Comparison of ENCODE assay signal across 10 cellular contexts in the genomic region with DNA sequence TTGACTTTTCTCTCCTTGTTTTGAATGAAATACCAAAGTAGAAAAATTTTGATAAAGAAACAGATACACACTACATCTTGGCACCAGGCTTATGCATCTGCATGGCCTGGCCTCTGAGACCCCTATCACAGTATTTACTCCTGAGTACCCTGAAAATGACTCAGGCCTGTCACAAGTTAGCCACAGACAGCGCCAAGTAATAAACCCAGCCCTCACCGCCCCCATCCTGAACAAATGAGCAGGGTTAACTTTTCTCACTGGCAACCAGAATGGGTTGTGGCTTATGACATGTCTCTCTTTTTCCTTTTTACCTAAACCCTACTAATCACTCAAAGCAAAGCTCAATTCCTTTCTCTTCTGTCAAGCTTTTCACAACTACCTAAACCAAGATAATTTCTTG. TPM values are rescaled to one million over a fixed set of nuclear protein-coding genes. Genes with fewer than 3 reads are reported as not detected.
A peak's percentile ranks its signal among the peaks of the same experiment; 100 is the strongest.
DNase-seq lines count a peak whose midpoint lies in the region; ATAC-seq and TF ChIP-seq lines count a peak whose summit lies in the region.
"Had no signal": no experiment of that assay in that cellular context is flagged by ENCODE, and none has a peak within 500 bp of the region (broad histone marks: within the 10 kb centered on the region; RNA-seq: fewer than 3 reads in every experiment).

No MANE protein-coding gene starts in this region.

- POLR2A ChIA-PET in HCT116 (lab: Charles Lee): no interaction called here

- H3K4me3 Mint-ChIP-seq in natural killer cell treated with Interleukin-12 subunit alpha and Interleukin-12 subunit beta and Interleukin-15 and Interleukin-18, amount 100 ng/mL, for 72 hours: peak overlapping the region; percentile 55

- DNase-seq in EH (ENCODE audit: low read depth) (peak; percentile 41), HCT116 (ENCODE audit: low read depth, low spot score) (no peak), adipocyte (ENCODE audit: low read depth) (peak; percentile 13), DMS153 treated with DMSO at 0.1 percent for 48 hours (lab: John Stamatoyannopoulos, UW; ENCODE audit: unreplicated experiment) (no peak), NCI-H2081 treated with DMSO at 0.1 percent for 48 hours (lab: John Stamatoyannopoulos, UW) (no peak), nucleus accumbens (lab: John Stamatoyannopoulos, UW) (no peak)
- peak; percentile 70 for DNase-seq in natural killer cell treated with Interleukin-12 subunit alpha and Interleukin-12 subunit beta and Interleukin-15 and Interleukin-18, amount 100 ng/mL, for 72 hours (ENCODE audit: low spot score)
- DNase-seq: heart left ventricle, SJCRH30 had no signal

- peaks cover 4 to 14% of the 10 kb centered on the region in 2 donors for H3K27me3 Mint-ChIP-seq in natural killer cell treated with Interleukin-12 subunit alpha and Interleukin-12 subunit beta and Interleukin-15 and Interleukin-18, amount 100 ng/mL, for 72 hours

- no TSS peak for BruUV-seq in HCT116 (replicated peaks; lab: Mats Ljungman, UMichigan)

- H3K27me3 ChIP-seq in HCT116 (ENCODE audit: insufficient read depth, low read length) (no peaks in the 10 kb centered on the region), adipocyte (replicated peaks; ENCODE audit: control insufficient read depth, insufficient read depth, low read length) (no peaks in the 10 kb centered on the region)
- H3K27me3 ChIP-seq: heart left ventricle, SJCRH30 had no signal

- no peak for TF ChIP-seq CTCF in HCT116 (IDR thresholded peaks at IDR 0.05 in 2 of 3, conservative IDR thresholded peaks at IDR 0.05 in 1 of 3; ENCODE audit: borderline replicate concordance in 1 of 3, insufficient read depth in 1 of 3, low read depth in 2 of 3, low read length in 2 of 3)

- H3K9me3 Mint-ChIP-seq in natural killer cell treated with Interleukin-12 subunit alpha and Interleukin-12 subunit beta and Interleukin-15 and Interleukin-18, amount 100 ng/mL, for 72 hours: no peaks in the 10 kb centered on the region

- peaks cover 34 to 37% of the 10 kb centered on the region in 2 donors for H3K4me1 Mint-ChIP-seq in natural killer cell treated with Interleukin-12 subunit alpha and Interleukin-12 subunit beta and Interleukin-15 and Interleukin-18, amount 100 ng/mL, for 72 hours (ENCODE audit: low read depth in 2 of 2)

- no peak for ATAC-seq in HCT116
- peak; percentile 91 to 96 for ATAC-seq in natural killer cell treated with Interleukin-12 subunit alpha and Interleukin-12 subunit beta and Interleukin-15 and Interleukin-18, amount 100 ng/mL, for 72 hours
- ATAC-seq in HG03139 (IDR thresholded peaks at IDR 0.05; ENCODE audit: unreplicated experiment): no peak

- H3K9ac ChIP-seq in HCT116 (ENCODE audit: low read length) (no peak overlapping the region), adipocyte (ENCODE audit: low read length) (peak overlapping the region; percentile 72)

- no peaks in the 10 kb centered on the region for H3K9me2 ChIP-seq in HCT116 (ENCODE audit: insufficient read depth)

- H3K27ac ChIP-seq in HCT116 (ENCODE audit: low read depth, low read length): no peak overlapping the region
- H3K27ac ChIP-seq: heart left ventricle, SJCRH30 had no signal

- H3K79me2 ChIP-seq in HCT116 (ENCODE audit: insufficient read depth, low read length): peaks cover 97% of the 10 kb centered on the region

- no peaks in the 10 kb centered on the region for H3K36me3 Mint-ChIP-seq in natural killer cell treated with Interleukin-12 subunit alpha and Interleukin-12 subunit beta and Interleukin-15 and Interleukin-18, amount 100 ng/mL, for 72 hours

- H3K9me3 ChIP-seq in HCT116 (ENCODE audit: control insufficient read depth in 1 of 2, insufficient read depth in 1 of 2, low read depth in 1 of 2, low read length in 2 of 2): no peaks in the 10 kb centered on the region
- H3K9me3 ChIP-seq in adipocyte (ENCODE audit: control insufficient read depth, low read length): no peaks in the 10 kb centered on the region
- H3K9me3 ChIP-seq: heart left ventricle, SJCRH30 had no signal

- no peak for TF ChIP-seq POLR2A in HCT116 (IDR thresholded peaks at IDR 0.05; ENCODE audit: borderline replicate concordance, extremely low read depth, insufficient read depth, insufficient read length)

- H3K4me1 ChIP-seq in HCT116 (ENCODE audit: control insufficient read depth in 1 of 2, insufficient read depth in 2 of 2, low read length in 2 of 2) (peaks cover 17 to 27% of the 10 kb centered on the region in 2 experiments), adipocyte (ENCODE audit: control insufficient read depth, insufficient read depth, low read length) (peaks cover 56% of the 10 kb centered on the region)

- no peak for TF ChIP-seq RAD21 in HCT116 (IDR thresholded peaks at IDR 0.05; ENCODE audit: low read depth)

- H4K20me1 ChIP-seq in HCT116 (ENCODE audit: insufficient read depth): peaks cover 19% of the 10 kb centered on the region; the same call in 1 of the 2 replicates

- intact Hi-C loops in HCT116 (cut with micrococcal nuclease): no loop called here

- RAD21 ChIA-PET in HCT116 (lab: Charles Lee; ENCODE audit: low non-redundant PET in 1 of 2, low total read pairs in 2 of 2, uncharacterized antibody in 2 of 2, unreplicated experiment in 2 of 2): no interaction called here

- H3K27ac Mint-ChIP-seq in natural killer cell treated with Interleukin-12 subunit alpha and Interleukin-12 subunit beta and Interleukin-15 and Interleukin-18, amount 100 ng/mL, for 72 hours: peak overlapping the region in 1 of 2 donors; percentile 2

- H3K4me3 ChIP-seq in HCT116 (replicated peaks in 1 of 2; ENCODE audit: low read depth in 1 of 2, low read length in 2 of 2) (no peak overlapping the region), adipocyte (ENCODE audit: low read length) (peak overlapping the region; percentile 71)
- H3K4me3 ChIP-seq: heart left ventricle, SJCRH30 had no signal

- CTCF ChIA-PET in HCT116 (lab: Charles Lee): no interaction called here

- no peak overlapping the region for H2AFZ ChIP-seq in HCT116 (ENCODE audit: low read depth, low read length, poor library complexity, severe bottlenecking)

- 0 out of 2 replicates have a peak overlapping the region, but pooled peaks have one; percentile 11 for H3K4me2 ChIP-seq in HCT116 (ENCODE audit: low read length)

- H3K36me3 ChIP-seq in HCT116 (ENCODE audit: control insufficient read depth in 1 of 2, insufficient read depth in 2 of 2, low read length in 2 of 2): no peaks in the 10 kb centered on the region
- H3K36me3 ChIP-seq in adipocyte (ENCODE audit: control insufficient read depth, insufficient read depth, low read length, severe bottlenecking): no peaks in the 10 kb centered on the region
- H3K36me3 ChIP-seq: heart left ventricle, SJCRH30 had no signal

TF ChIP-seq in HCT116, 20 proteins besides CTCF, POLR2A, EP300 and RAD21 (continues in another document):
- TF ChIP-seq, protein P1, sequence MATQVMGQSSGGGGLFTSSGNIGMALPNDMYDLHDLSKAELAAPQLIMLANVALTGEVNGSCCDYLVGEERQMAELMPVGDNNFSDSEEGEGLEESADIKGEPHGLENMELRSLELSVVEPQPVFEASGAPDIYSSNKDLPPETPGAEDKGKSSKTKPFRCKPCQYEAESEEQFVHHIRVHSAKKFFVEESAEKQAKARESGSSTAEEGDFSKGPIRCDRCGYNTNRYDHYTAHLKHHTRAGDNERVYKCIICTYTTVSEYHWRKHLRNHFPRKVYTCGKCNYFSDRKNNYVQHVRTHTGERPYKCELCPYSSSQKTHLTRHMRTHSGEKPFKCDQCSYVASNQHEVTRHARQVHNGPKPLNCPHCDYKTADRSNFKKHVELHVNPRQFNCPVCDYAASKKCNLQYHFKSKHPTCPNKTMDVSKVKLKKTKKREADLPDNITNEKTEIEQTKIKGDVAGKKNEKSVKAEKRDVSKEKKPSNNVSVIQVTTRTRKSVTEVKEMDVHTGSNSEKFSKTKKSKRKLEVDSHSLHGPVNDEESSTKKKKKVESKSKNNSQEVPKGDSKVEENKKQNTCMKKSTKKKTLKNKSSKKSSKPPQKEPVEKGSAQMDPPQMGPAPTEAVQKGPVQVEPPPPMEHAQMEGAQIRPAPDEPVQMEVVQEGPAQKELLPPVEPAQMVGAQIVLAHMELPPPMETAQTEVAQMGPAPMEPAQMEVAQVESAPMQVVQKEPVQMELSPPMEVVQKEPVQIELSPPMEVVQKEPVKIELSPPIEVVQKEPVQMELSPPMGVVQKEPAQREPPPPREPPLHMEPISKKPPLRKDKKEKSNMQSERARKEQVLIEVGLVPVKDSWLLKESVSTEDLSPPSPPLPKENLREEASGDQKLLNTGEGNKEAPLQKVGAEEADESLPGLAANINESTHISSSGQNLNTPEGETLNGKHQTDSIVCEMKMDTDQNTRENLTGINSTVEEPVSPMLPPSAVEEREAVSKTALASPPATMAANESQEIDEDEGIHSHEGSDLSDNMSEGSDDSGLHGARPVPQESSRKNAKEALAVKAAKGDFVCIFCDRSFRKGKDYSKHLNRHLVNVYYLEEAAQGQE (IDR thresholded peaks at IDR 0.05; ENCODE audit: low read depth): no peak
- TF ChIP-seq ZFX (IDR thresholded peaks at IDR 0.05) (no peak), FOSL1 (IDR thresholded peaks at IDR 0.05; ENCODE audit: low read depth) (no peak), CBX3 (IDR thresholded peaks at IDR 0.05; ENCODE audit: low read depth) (no peak), POLR2AphosphoS5 (IDR thresholded peaks at IDR 0.05; ENCODE audit: low read depth, low read length) (no peak), SIN3A (IDR thresholded peaks at IDR 0.05; ENCODE audit: low read depth) (no peak), YY1 (IDR thresholded peaks at IDR 0.05; ENCODE audit: extremely low read depth, insufficient replicate concordance, low read depth, low read length) (no peak), EGR1 (IDR thresholded peaks at IDR 0.05; ENCODE audit: low read depth) (no peak), SP1 (IDR thresholded peaks at IDR 0.05; ENCODE audit: low read depth) (no peak)
- TF ChIP-seq, protein P2, sequence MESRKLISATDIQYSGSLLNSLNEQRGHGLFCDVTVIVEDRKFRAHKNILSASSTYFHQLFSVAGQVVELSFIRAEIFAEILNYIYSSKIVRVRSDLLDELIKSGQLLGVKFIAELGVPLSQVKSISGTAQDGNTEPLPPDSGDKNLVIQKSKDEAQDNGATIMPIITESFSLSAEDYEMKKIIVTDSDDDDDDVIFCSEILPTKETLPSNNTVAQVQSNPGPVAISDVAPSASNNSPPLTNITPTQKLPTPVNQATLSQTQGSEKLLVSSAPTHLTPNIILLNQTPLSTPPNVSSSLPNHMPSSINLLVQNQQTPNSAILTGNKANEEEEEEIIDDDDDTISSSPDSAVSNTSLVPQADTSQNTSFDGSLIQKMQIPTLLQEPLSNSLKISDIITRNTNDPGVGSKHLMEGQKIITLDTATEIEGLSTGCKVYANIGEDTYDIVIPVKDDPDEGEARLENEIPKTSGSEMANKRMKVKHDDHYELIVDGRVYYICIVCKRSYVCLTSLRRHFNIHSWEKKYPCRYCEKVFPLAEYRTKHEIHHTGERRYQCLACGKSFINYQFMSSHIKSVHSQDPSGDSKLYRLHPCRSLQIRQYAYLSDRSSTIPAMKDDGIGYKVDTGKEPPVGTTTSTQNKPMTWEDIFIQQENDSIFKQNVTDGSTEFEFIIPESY (IDR thresholded peaks at IDR 0.05; ENCODE audit: extremely low read depth, insufficient replicate concordance, low read length): no peak

RNA-seq across cellular contexts. Expression of gene SPRED2, which starts 35.3 kb away (rescaled TPM):
- total RNA-seq in HCT116 (2021; ENCODE audit: unreplicated experiment): 62.6 TPM
- polyA plus RNA-seq in HCT116 (2012): 33.2 and 33.7 TPM in 2 replicates
- total RNA-seq in natural killer cell treated with Interleukin-12 subunit alpha and Interleukin-12 subunit beta and Interleukin-15 and Interleukin-18, amount 100 ng/mL, for 72 hours: 10 to 100 TPM in 1 of 2 donors, 1 to 10 TPM in 1; 9.8 to 26.0 TPM

Comparison
In these comparisons a context has a peak if more than half of its experiments do, and no peak if none do; other contexts are left out.
1. DNase-seq: peak in EH (single experiment), adipocyte (single experiment) and natural killer cell treated with Interleukin-12 subunit alpha and Interleukin-12 subunit beta and Interleukin-15 and Interleukin-18, amount 100 ng/mL, for 72 hours (single experiment); none in HCT116 (single experiment), DMS153 treated with DMSO at 0.1 percent for 48 hours (single experiment), NCI-H2081 treated with DMSO at 0.1 percent for 48 hours (single experiment) and nucleus accumbens (0 of 56).
2. ATAC-seq: peak in natural killer cell treated with Interleukin-12 subunit alpha and Interleukin-12 subunit beta and Interleukin-15 and Interleukin-18, amount 100 ng/mL, for 72 hours (2 of 2); none in HCT116 (single experiment) and HG03139 (single experiment).